Comparison of ENCODE assay signal across 1 cellular context in the genomic region with DNA sequence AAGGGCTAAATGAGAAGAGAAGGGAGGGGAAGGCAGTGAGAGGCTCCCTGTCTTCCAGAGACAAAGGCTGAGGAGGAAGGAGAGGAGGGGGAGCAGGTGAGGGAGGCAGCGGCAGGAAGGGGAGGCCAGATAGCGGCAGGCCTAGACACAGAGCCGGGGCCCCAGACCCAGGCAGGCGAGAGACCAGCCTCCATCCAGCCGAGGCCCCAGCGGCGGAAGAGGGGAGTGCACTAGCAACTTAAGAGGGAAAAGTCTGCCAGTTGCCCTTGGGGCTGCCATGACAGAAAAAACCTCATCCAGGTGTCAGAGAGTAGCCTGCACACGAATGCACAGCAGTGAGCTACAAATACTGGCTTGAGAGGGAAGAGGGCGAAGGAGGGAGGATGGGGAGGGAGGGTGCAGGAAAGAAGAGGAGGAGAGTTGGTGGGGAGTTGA.
TF ChIP-seq lines count a peak whose summit lies in the region.

No MANE protein-coding gene starts in this region.

TF ChIP-seq in HepG2, 621 proteins besides CTCF, POLR2A, EP300 and RAD21 (continued from another document):
- TF ChIP-seq XRCC5 (optimal IDR thresholded peaks at IDR 0.05; ENCODE audit: low read length) (peak; percentile 59), YY1 (IDR thresholded peaks at IDR 0.05; ENCODE audit: insufficient read depth, insufficient replicate concordance, low read depth, low read length) (peak; percentile 65), GLI4 (CRISPR knock-in tag; IDR thresholded peaks at IDR 0.05; ENCODE audit: borderline replicate concordance) (no peak), ZNF644 (CRISPR knock-in tag; IDR thresholded peaks at IDR 0.05; ENCODE audit: low read depth) (peak; percentile 68; the same call in 1 of the 2 replicates), TOE1 (CRISPR knock-in tag; IDR thresholded peaks at IDR 0.05) (no peak)
- TF ChIP-seq, protein P1, sequence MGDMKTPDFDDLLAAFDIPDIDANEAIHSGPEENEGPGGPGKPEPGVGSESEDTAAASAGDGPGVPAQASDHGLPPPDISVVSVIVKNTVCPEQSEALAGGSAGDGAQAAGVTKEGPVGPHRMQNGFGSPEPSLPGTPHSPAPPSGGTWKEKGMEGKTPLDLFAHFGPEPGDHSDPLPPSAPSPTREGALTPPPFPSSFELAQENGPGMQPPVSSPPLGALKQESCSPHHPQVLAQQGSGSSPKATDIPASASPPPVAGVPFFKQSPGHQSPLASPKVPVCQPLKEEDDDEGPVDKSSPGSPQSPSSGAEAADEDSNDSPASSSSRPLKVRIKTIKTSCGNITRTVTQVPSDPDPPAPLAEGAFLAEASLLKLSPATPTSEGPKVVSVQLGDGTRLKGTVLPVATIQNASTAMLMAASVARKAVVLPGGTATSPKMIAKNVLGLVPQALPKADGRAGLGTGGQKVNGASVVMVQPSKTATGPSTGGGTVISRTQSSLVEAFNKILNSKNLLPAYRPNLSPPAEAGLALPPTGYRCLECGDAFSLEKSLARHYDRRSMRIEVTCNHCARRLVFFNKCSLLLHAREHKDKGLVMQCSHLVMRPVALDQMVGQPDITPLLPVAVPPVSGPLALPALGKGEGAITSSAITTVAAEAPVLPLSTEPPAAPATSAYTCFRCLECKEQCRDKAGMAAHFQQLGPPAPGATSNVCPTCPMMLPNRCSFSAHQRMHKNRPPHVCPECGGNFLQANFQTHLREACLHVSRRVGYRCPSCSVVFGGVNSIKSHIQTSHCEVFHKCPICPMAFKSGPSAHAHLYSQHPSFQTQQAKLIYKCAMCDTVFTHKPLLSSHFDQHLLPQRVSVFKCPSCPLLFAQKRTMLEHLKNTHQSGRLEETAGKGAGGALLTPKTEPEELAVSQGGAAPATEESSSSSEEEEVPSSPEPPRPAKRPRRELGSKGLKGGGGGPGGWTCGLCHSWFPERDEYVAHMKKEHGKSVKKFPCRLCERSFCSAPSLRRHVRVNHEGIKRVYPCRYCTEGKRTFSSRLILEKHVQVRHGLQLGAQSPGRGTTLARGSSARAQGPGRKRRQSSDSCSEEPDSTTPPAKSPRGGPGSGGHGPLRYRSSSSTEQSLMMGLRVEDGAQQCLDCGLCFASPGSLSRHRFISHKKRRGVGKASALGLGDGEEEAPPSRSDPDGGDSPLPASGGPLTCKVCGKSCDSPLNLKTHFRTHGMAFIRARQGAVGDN (CRISPR knock-in tag; IDR thresholded peaks at IDR 0.05): peak; percentile 83
- TF ChIP-seq, protein P2, sequence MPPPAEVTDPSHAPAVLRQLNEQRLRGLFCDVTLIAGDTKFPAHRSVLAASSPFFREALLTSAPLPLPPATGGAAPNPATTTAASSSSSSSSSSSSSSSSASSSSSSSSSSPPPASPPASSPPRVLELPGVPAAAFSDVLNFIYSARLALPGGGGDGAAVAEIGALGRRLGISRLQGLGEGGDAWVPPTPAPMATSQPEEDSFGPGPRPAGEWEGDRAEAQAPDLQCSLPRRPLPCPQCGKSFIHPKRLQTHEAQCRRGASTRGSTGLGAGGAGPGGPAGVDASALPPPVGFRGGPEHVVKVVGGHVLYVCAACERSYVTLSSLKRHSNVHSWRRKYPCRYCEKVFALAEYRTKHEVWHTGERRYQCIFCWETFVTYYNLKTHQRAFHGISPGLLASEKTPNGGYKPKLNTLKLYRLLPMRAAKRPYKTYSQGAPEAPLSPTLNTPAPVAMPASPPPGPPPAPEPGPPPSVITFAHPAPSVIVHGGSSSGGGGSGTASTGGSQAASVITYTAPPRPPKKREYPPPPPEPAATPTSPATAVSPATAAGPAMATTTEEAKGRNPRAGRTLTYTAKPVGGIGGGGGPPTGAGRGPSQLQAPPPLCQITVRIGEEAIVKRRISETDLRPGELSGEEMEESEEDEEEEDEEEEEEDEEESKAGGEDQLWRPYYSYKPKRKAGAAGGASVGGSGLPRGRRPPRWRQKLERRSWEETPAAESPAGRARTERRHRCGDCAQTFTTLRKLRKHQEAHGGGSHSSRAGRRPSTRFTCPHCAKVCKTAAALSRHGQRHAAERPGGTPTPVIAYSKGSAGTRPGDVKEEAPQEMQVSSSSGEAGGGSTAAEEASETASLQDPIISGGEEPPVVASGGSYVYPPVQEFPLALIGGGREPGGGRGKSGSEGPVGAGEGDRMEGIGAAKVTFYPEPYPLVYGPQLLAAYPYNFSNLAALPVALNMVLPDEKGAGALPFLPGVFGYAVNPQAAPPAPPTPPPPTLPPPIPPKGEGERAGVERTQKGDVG (CRISPR knock-in tag; IDR thresholded peaks at IDR 0.05; ENCODE audit: borderline replicate concordance): 0 out of 2 replicates have a peak, but pooled peaks have one; percentile 27
- TF ChIP-seq, protein P3, sequence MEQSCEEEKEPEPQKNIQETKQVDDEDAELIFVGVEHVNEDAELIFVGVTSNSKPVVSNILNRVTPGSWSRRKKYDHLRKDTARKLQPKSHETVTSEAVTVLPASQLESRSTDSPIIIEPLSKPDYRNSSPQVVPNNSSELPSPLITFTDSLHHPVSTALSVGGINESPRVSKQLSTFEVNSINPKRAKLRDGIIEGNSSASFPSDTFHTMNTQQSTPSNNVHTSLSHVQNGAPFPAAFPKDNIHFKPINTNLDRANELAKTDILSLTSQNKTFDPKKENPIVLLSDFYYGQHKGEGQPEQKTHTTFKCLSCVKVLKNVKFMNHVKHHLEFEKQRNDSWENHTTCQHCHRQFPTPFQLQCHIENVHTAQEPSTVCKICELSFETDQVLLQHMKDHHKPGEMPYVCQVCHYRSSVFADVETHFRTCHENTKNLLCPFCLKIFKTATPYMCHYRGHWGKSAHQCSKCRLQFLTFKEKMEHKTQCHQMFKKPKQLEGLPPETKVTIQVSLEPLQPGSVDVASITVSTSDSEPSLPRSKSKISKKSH (CRISPR knock-in tag; IDR thresholded peaks at IDR 0.05; ENCODE audit: borderline replicate concordance): no peak
- TF ChIP-seq, protein P4, sequence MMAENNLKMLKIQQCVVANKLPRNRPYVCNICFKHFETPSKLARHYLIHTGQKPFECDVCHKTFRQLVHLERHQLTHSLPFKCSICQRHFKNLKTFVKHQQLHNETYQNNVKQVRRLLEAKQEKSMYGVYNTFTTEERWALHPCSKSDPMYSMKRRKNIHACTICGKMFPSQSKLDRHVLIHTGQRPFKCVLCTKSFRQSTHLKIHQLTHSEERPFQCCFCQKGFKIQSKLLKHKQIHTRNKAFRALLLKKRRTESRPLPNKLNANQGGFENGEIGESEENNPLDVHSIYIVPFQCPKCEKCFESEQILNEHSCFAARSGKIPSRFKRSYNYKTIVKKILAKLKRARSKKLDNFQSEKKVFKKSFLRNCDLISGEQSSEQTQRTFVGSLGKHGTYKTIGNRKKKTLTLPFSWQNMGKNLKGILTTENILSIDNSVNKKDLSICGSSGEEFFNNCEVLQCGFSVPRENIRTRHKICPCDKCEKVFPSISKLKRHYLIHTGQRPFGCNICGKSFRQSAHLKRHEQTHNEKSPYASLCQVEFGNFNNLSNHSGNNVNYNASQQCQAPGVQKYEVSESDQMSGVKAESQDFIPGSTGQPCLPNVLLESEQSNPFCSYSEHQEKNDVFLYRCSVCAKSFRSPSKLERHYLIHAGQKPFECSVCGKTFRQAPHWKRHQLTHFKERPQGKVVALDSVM (CRISPR knock-in tag; IDR thresholded peaks at IDR 0.05): peak; percentile 54; the same call in 1 of the 2 replicates
